In the genomic region with DNA sequence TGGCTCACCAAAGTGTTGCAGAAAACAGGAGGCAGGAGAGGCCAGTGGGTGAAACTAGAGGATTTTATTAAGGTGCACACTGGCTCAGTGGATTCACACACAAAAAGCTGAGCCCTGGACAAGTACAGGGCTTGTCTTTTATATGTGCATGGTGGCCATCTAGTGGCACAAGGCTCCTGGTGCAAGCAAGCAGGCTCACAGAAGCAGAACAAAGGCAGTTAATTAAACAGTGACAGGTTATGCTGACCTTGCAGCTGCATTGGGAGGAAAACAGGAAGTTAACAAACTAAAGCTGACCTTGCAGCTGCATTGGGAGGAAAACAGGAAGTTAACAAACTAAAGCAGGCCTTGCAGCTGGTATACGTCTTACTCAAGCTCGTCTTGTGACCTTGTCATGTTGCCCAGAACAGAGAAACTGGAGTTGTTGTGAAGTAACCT, we compare ENCODE assay signal across 8 cellular contexts.
DNase-seq lines count a peak whose midpoint lies in the region; ATAC-seq and TF ChIP-seq lines count a peak whose summit lies in the region.

No MANE protein-coding gene starts in this region.

- H3K4me1 Mint-ChIP-seq in CD4-positive, alpha-beta T cell (ENCODE audit: low read depth) = no peaks in the 10 kb centered on the region

- no peaks in the 10 kb centered on the region for H3K36me3 ChIP-seq in OCI-LY3 (replicated peaks; ENCODE audit: low read depth, low read length)
- H3K36me3 ChIP-seq in esophagus squamous epithelium = peaks cover 0 to 3% (median 0%) of the 10 kb centered on the region in 3 donors

- no peaks in the 10 kb centered on the region for H4K20me1 ChIP-seq in OCI-LY3 (ENCODE audit: insufficient read depth, low read length)

- DNase-seq in CD4-positive, alpha-beta T cell = no peak
- DNase-seq in esophagus squamous epithelium (lab: John Stamatoyannopoulos, UW) (no peak), pons (ENCODE audit: low spot score) (no peak)

- CTCF ChIA-PET in CD4-positive, alpha-beta T cell (lab: Charles Lee) = no interaction called here

- TF ChIP-seq CTCF in CD4-positive, alpha-beta T cell (IDR thresholded peaks at IDR 0.05) = no peak
- TF ChIP-seq CTCF in OCI-LY3 (IDR thresholded peaks at IDR 0.05; ENCODE audit: low read depth, low read length) (peak; percentile 68), esophagus squamous epithelium (IDR thresholded peaks at IDR 0.05) (peak in 2 of 6 experiments; percentile 32 to 74)

- H3K27me3 ChIP-seq in CD4-positive, alpha-beta T cell (ENCODE audit: control insufficient read depth, insufficient read depth, low read length) = no peaks in the 10 kb centered on the region
- H3K27me3 ChIP-seq in OCI-LY3 (ENCODE audit: low read depth, low read length) = no peaks in the 10 kb centered on the region
- no peaks in the 10 kb centered on the region for H3K27me3 ChIP-seq in esophagus squamous epithelium

- H3K9me3 Mint-ChIP-seq in CD4-positive, alpha-beta T cell = peaks cover 19% of the 10 kb centered on the region

- intact Hi-C loops in CD4-positive, alpha-beta T cell (cut with DNase I, micrococcal nuclease) = no loop called here
- intact Hi-C loops in esophagus squamous epithelium (cut with DNase I) = no loop called here

- no peak overlapping the region for H3K4me3 Mint-ChIP-seq in CD4-positive, alpha-beta T cell

- no peak for TF ChIP-seq POLR2A in esophagus squamous epithelium (IDR thresholded peaks at IDR 0.05)

- no peak overlapping the region for H3K27ac Mint-ChIP-seq in CD4-positive, alpha-beta T cell

- no peaks in the 10 kb centered on the region for H3K79me2 ChIP-seq in OCI-LY3 (ENCODE audit: low read length)

- no peak overlapping the region for H3K9ac ChIP-seq in OCI-LY3 (ENCODE audit: low read length)

- POLR2A ChIA-PET in CD4-positive, alpha-beta T cell (lab: Charles Lee) = interaction anchor here (1.2 kb wide), 1 partner anchor 137 kb away, joined by 3 read pairs; a partner anchor contains a TSS

- H3K4me1 ChIP-seq in OCI-LY3 (ENCODE audit: low read length) (peaks cover 3% of the 10 kb centered on the region; the same call in 1 of the 2 replicates), esophagus squamous epithelium (peaks cover 0 to 18% (median 0%) of the 10 kb centered on the region in 3 donors)

- 26 to 38% methylated on average over 2 of the region's 2 CpGs for WGBS in esophagus squamous epithelium, 2 donors

- no peak overlapping the region for H2AFZ ChIP-seq in OCI-LY3 (ENCODE audit: low read depth, low read length)

- H3K4me3 ChIP-seq in OCI-LY3 (ENCODE audit: low read length) (no peak overlapping the region), esophagus squamous epithelium (no peak overlapping the region)

- peaks cover 18% of the 10 kb centered on the region for H3K36me3 Mint-ChIP-seq in CD4-positive, alpha-beta T cell (ENCODE audit: low read depth)

- no peaks in the 10 kb centered on the region for H3K27me3 Mint-ChIP-seq in CD4-positive, alpha-beta T cell

- no peak overlapping the region for H3K27ac ChIP-seq in CD4-positive, alpha-beta T cell (ENCODE audit: low read depth, low read length)
- H3K27ac ChIP-seq in OCI-LY3 (ENCODE audit: low read length) (peak overlapping the region; percentile 44; the same call in 1 of the 2 replicates), esophagus squamous epithelium (peak overlapping the region in 3 of 4 donors; percentile 66 to 85 (median 79))

- ATAC-seq in CD4-positive, alpha-beta T cell (ENCODE audit: poor library complexity) = peak; percentile 39
- ATAC-seq in GM18907 (IDR thresholded peaks at IDR 0.05; ENCODE audit: unreplicated experiment) (peak; percentile 77), GM18498 (IDR thresholded peaks at IDR 0.05; ENCODE audit: unreplicated experiment) (no peak), GM21367 (IDR thresholded peaks at IDR 0.05; ENCODE audit: unreplicated experiment) (no peak), HG02852 (IDR thresholded peaks at IDR 0.05; ENCODE audit: unreplicated experiment) (no peak)

- 0 out of 2 replicates have a peak overlapping the region, but pooled peaks have one; percentile 10 for H3K4me2 ChIP-seq in OCI-LY3 (ENCODE audit: low read length)

- H3K9me3 ChIP-seq in CD4-positive, alpha-beta T cell (ENCODE audit: control insufficient read depth, low read length) = peaks cover 46% of the 10 kb centered on the region
- H3K9me3 ChIP-seq in OCI-LY3 (ENCODE audit: insufficient read depth, low read length) (peaks cover 7% of the 10 kb centered on the region; the same call in 1 of the 2 replicates), esophagus squamous epithelium (peaks cover 0 to 69% (median 20%) of the 10 kb centered on the region in 3 donors)

Comparison
In these comparisons a context has a peak if more than half of its experiments do, and no peak if none do; other contexts are left out.
1. ATAC-seq: peak in CD4-positive, alpha-beta T cell (single experiment) and GM18907 (single experiment); none in GM18498 (single experiment), GM21367 (single experiment) and HG02852 (single experiment).